In the genomic region with DNA sequence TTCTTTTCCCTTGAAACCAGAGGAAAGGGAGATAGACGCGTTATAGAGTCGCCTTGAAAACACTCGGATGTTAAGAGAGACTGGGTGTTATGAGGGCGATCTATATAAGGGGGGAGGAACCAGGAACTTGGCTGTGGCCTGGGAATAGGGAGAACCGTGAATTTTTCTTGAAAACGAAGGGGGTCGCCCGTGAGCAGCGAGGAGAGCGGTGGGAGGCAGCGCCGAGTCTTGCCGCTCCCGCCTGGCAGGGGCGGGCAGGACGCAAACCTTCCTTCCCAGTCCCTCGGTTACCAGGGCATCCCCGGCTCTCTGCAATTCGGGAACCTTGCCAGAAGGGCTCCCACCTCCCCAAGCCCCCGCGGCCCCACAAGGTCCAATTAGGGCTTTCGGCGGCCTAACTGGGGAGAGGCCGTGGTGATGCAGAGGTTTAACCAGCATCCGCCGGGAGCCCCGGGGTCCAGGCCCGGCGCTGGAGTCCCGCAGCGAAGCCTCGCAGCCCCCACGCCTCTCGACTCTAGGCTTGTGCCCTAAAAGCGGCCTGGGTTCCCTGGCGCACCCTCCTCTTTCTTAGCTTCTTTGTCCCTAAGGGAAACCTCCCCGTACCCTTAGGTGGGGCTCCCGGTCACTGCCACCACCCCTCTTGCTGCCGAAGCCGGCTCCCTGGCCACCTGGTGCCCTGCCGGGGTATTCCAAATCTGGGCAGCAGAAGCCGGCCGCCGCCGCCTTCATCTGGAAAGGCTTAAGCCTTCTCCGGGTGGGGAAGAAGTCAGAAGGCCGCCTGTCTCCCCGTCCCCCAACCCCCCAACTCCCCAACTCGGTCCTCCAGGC, we compare ENCODE assay signal across 9 cellular contexts. TPM values are rescaled to one million over a fixed set of nuclear protein-coding genes. Genes with fewer than 3 reads are reported as not detected.
A peak's percentile ranks its signal among the peaks of the same experiment; 100 is the strongest.
DNase-seq lines count a peak whose midpoint lies in the region; ATAC-seq, FAIRE-seq and TF ChIP-seq lines count a peak whose summit lies in the region.
"Had no signal": no experiment of that assay in that cellular context is flagged by ENCODE, and none has a peak within 500 bp of the region (broad histone marks: within the 10 kb centered on the region; RNA-seq: fewer than 3 reads in every experiment).

No MANE protein-coding gene starts in this region.

- TF ChIP-seq CTCF in C4-2B (conservative IDR thresholded peaks at IDR 0.05) (peak; percentile 22), Peyer's patch (IDR thresholded peaks at IDR 0.05) (no peak), liver (IDR thresholded peaks at IDR 0.05; ENCODE audit: low read depth, low read length, missing input control) (peak; percentile 16)

- H3K4me1 ChIP-seq in Peyer's patch = peaks cover 0 to 22% (median 6%) of the 10 kb centered on the region in 4 donors
- H3K4me1 ChIP-seq in effector memory CD4-positive, alpha-beta T cell (ENCODE audit: control insufficient read depth, insufficient read depth, low read length, poor library complexity, severe bottlenecking) = peaks cover 12% of the 10 kb centered on the region
- H3K4me1 ChIP-seq in liver (ENCODE audit: control insufficient read depth in 4 of 4, insufficient read depth in 4 of 4, low read length in 3 of 4) = peaks cover 5 to 19% (median 12%) of the 10 kb centered on the region in 4 donors

- TF ChIP-seq RAD21 in liver (IDR thresholded peaks at IDR 0.05) = peak; percentile 52 to 60

- H3K36me3 ChIP-seq in Peyer's patch (no peaks in the 10 kb centered on the region), liver (ENCODE audit: control insufficient read depth in 4 of 4, insufficient read depth in 3 of 4, low read depth in 1 of 4, low read length in 3 of 4) (no peaks in the 10 kb centered on the region)
- no peaks in the 10 kb centered on the region for H3K36me3 ChIP-seq in effector memory CD4-positive, alpha-beta T cell (ENCODE audit: control insufficient read depth, insufficient read depth, low read length)

- TF ChIP-seq POLR2A in Peyer's patch (IDR thresholded peaks at IDR 0.05) = no peak

- FAIRE-seq in HTR-8/SVneo (lab: Jason Lieb, UNC) = no peak
- FAIRE-seq: TTC549 had no signal

- H3K27me3 ChIP-seq in Peyer's patch (peaks cover 0 to 9% of the 10 kb centered on the region in 2 donors), liver (ENCODE audit: control insufficient read depth in 4 of 4, insufficient read depth in 4 of 4, low read length in 3 of 4) (peaks cover 0 to 12% (median 2%) of the 10 kb centered on the region in 4 donors)
- peaks cover 24% of the 10 kb centered on the region for H3K27me3 ChIP-seq in effector memory CD4-positive, alpha-beta T cell (replicated peaks; ENCODE audit: control insufficient read depth, insufficient read depth, low read length, poor library complexity, severe bottlenecking)

- DNase-seq in GM19238 (ENCODE audit: insufficient read length, low spot score) (peak; percentile 18), HTR-8/SVneo (ENCODE audit: insufficient read length, low spot score) (peak; percentile 33), Peyer's patch (peak in 1 of 3 donors; percentile 55), stromal cell of bone marrow (ENCODE audit: low read depth) (peak; percentile 58)
- DNase-seq in effector memory CD4-positive, alpha-beta T cell = no peak

- peak overlapping the region; percentile 9; the same call in 1 of the 2 replicates for H3K27ac ChIP-seq in C4-2B
- H3K27ac ChIP-seq in Peyer's patch = peak overlapping the region in 3 of 4 donors; percentile 1 to 52 (median 24)
- no peak overlapping the region for H3K27ac ChIP-seq in effector memory CD4-positive, alpha-beta T cell (ENCODE audit: insufficient read depth, low read length, poor library complexity, severe bottlenecking)
- H3K27ac ChIP-seq in liver (ENCODE audit: low read depth in 1 of 2, low read length in 2 of 2) = peak overlapping the region; percentile 19 to 43

- no peaks in the 10 kb centered on the region for H3K9me3 ChIP-seq in Peyer's patch
- no peaks in the 10 kb centered on the region for H3K9me3 ChIP-seq in effector memory CD4-positive, alpha-beta T cell (ENCODE audit: control insufficient read depth, low read length)
- no peaks in the 10 kb centered on the region for H3K9me3 ChIP-seq in liver (ENCODE audit: control insufficient read depth in 4 of 4, low read length in 3 of 4)

- H3K4me3 ChIP-seq in Peyer's patch (peak overlapping the region; percentile 46 to 70 (median 54)), liver (ENCODE audit: low read depth in 1 of 3, low read length in 3 of 3) (peak overlapping the region in 2 of 3 donors; percentile 41 to 63)
- peak overlapping the region; percentile 35 for H3K4me3 ChIP-seq in effector memory CD4-positive, alpha-beta T cell (ENCODE audit: insufficient read depth, low read depth, low read length, poor library complexity, severe bottlenecking)

- 2% methylated on average over 50 of the region's 50 CpGs for WGBS in liver

- ATAC-seq in GM18517 (IDR thresholded peaks at IDR 0.05; ENCODE audit: unreplicated experiment) = no peak

- H3K9ac ChIP-seq in liver (ENCODE audit: low read depth in 1 of 2, low read length in 2 of 2) = no peak overlapping the region

TF ChIP-seq in liver, 16 proteins besides CTCF, POLR2A, EP300 and RAD21:
- TF ChIP-seq, protein P1, sequence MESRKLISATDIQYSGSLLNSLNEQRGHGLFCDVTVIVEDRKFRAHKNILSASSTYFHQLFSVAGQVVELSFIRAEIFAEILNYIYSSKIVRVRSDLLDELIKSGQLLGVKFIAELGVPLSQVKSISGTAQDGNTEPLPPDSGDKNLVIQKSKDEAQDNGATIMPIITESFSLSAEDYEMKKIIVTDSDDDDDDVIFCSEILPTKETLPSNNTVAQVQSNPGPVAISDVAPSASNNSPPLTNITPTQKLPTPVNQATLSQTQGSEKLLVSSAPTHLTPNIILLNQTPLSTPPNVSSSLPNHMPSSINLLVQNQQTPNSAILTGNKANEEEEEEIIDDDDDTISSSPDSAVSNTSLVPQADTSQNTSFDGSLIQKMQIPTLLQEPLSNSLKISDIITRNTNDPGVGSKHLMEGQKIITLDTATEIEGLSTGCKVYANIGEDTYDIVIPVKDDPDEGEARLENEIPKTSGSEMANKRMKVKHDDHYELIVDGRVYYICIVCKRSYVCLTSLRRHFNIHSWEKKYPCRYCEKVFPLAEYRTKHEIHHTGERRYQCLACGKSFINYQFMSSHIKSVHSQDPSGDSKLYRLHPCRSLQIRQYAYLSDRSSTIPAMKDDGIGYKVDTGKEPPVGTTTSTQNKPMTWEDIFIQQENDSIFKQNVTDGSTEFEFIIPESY (IDR thresholded peaks at IDR 0.05) = no peak
- no peak for TF ChIP-seq FOXA1 (IDR thresholded peaks at IDR 0.05)
- TF ChIP-seq GABPA (IDR thresholded peaks at IDR 0.05 in 1 of 2, conservative IDR thresholded peaks at IDR 0.05 in 1 of 2) = no peak
- TF ChIP-seq RXRA (IDR thresholded peaks at IDR 0.05) = no peak
- no peak for TF ChIP-seq EGR1 (IDR thresholded peaks at IDR 0.05; ENCODE audit: low read depth in 2 of 2)
- TF ChIP-seq TAF1 (conservative IDR thresholded peaks at IDR 0.05) = no peak
- TF ChIP-seq JUND (IDR thresholded peaks at IDR 0.05) = no peak
- TF ChIP-seq HNF4A (conservative IDR thresholded peaks at IDR 0.05) = no peak
- TF ChIP-seq FOXA2 (IDR thresholded peaks at IDR 0.05) = no peak
- TF ChIP-seq, protein P2, sequence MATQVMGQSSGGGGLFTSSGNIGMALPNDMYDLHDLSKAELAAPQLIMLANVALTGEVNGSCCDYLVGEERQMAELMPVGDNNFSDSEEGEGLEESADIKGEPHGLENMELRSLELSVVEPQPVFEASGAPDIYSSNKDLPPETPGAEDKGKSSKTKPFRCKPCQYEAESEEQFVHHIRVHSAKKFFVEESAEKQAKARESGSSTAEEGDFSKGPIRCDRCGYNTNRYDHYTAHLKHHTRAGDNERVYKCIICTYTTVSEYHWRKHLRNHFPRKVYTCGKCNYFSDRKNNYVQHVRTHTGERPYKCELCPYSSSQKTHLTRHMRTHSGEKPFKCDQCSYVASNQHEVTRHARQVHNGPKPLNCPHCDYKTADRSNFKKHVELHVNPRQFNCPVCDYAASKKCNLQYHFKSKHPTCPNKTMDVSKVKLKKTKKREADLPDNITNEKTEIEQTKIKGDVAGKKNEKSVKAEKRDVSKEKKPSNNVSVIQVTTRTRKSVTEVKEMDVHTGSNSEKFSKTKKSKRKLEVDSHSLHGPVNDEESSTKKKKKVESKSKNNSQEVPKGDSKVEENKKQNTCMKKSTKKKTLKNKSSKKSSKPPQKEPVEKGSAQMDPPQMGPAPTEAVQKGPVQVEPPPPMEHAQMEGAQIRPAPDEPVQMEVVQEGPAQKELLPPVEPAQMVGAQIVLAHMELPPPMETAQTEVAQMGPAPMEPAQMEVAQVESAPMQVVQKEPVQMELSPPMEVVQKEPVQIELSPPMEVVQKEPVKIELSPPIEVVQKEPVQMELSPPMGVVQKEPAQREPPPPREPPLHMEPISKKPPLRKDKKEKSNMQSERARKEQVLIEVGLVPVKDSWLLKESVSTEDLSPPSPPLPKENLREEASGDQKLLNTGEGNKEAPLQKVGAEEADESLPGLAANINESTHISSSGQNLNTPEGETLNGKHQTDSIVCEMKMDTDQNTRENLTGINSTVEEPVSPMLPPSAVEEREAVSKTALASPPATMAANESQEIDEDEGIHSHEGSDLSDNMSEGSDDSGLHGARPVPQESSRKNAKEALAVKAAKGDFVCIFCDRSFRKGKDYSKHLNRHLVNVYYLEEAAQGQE (IDR thresholded peaks at IDR 0.05) = no peak
- no peak for TF ChIP-seq NR2F2 (IDR thresholded peaks at IDR 0.05)
- no peak for TF ChIP-seq YY1 (IDR thresholded peaks at IDR 0.05)
- no peak for TF ChIP-seq SP1 (IDR thresholded peaks at IDR 0.05)
- no peak for TF ChIP-seq HNF4G (IDR thresholded peaks at IDR 0.05)
- TF ChIP-seq, protein P3, sequence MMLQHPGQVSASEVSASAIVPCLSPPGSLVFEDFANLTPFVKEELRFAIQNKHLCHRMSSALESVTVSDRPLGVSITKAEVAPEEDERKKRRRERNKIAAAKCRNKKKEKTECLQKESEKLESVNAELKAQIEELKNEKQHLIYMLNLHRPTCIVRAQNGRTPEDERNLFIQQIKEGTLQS (IDR thresholded peaks at IDR 0.05) = no peak
- TF ChIP-seq, protein P4, sequence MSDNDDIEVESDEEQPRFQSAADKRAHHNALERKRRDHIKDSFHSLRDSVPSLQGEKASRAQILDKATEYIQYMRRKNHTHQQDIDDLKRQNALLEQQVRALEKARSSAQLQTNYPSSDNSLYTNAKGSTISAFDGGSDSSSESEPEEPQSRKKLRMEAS (IDR thresholded peaks at IDR 0.05) = no peak

RNA-seq across cellular contexts. Expression of a gene that starts 0.7 kb away (rescaled TPM):
- total RNA-seq in Peyer's patch (10 to 100 TPM in 1 of 4 donors, 1 to 10 TPM in 2, under 1 TPM in 1; 0.53 to 10.7 (median 4.6) TPM), liver (1 to 10 TPM; 1.2 to 1.3 TPM)
- polyA plus RNA-seq in liver = under 1 TPM in 1 of 2 donors, not detected in 1; 0.57 TPM

Comparison
In these comparisons a context has a peak if more than half of its experiments do, and no peak if none do; other contexts are left out.
1. CTCF ChIP-seq: peak in C4-2B (single experiment) and liver (single experiment); none in Peyer's patch (0 of 6).
2. DNase-seq: peak in GM19238 (single experiment), HTR-8/SVneo (single experiment) and stromal cell of bone marrow (single experiment); none in effector memory CD4-positive, alpha-beta T cell (0 of 3).
3. Peak in every context shown above with its lines, with median percentiles within 50 percentile points of each other: H3K4me3 ChIP-seq.